ENCODE assay signal across 10 cellular contexts in the genomic region with DNA sequence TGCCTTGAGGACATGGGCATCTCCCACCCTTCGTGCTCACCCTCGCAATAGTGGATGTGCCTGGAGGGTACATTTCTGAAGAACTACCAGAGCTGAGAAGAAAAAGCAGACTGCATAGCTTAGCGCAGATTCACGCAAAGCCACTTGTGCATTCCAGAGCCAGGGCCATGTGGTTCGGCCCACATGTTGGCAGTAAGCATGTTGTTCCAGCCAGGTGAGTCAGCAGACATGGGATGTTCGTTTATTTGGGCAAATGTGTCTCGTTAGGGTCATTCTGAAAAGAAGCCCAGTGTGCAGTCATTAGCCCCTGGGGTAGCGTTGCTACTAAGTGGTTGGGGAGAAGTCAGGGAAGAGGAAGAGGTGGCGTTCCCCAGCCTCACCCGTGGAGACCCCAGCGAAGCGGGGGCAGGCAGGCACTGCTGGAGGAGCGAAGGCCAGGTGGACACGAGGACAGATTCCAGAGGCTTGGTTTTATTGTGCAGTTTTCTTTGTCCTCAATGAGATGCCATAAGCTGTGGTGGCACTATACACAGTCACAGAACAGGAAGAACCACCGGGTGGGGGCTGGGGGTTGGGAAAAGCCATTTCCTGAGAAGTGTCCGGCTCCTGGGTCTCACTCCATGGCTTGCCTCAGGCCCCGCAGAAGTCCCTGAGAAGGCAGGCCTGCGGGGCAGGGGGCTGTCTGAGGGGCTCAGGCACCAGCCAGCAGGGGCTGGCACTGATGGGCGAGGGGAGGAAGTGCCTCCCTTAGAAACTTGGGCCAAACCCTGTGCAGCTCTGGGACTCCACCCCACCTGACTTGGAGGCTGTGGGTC. TPM values are rescaled to one million over a fixed set of nuclear protein-coding genes. Genes with fewer than 3 reads are reported as not detected.
DNase-seq lines count a peak whose midpoint lies in the region; ATAC-seq and TF ChIP-seq lines count a peak whose summit lies in the region.
"Had no signal": no experiment of that assay in that cellular context is flagged by ENCODE, and none has a peak within 500 bp of the region (broad histone marks: within the 10 kb centered on the region; RNA-seq: fewer than 3 reads in every experiment).

No MANE protein-coding gene starts in this region.

- H2BK5ac ChIP-seq in trophoblast cell (ENCODE audit: low read depth, low read length, poor library complexity) = no peak overlapping the region

- peaks cover 9% of the 10 kb centered on the region for H3K79me1 ChIP-seq in trophoblast cell (ENCODE audit: low read length)

- H3K18ac ChIP-seq in trophoblast cell (ENCODE audit: low read length) = no peak overlapping the region

- no peak overlapping the region for H2BK120ac ChIP-seq in trophoblast cell (ENCODE audit: insufficient read depth, low read length, poor library complexity)

- H3K79me2 ChIP-seq in SK-N-SH (ENCODE audit: insufficient read depth) (peaks cover 39% of the 10 kb centered on the region), trophoblast cell (ENCODE audit: control insufficient read depth, insufficient read depth, low read length, poor library complexity) (no peaks in the 10 kb centered on the region)

- no peak overlapping the region for H3K14ac ChIP-seq in trophoblast cell (ENCODE audit: low read length)

- 74% methylated on average over 19 of the region's 19 CpGs for WGBS in SK-N-SH (ENCODE audit: low lambda C conversion rate)
- no CpG with 5 or more reads among the region's 19 CpGs for WGBS in trophoblast cell (ENCODE audit: extremely low coverage, insufficient coverage, insufficient read length)

- no peak overlapping the region for H3K4me3 ChIP-seq in SK-N-SH (ENCODE audit: low read depth in 2 of 2, low read length in 1 of 2)
- H3K4me3 ChIP-seq in trophoblast cell (ENCODE audit: low read depth, low read length) = no peak overlapping the region

- H3K4me1 ChIP-seq in SK-N-SH (ENCODE audit: control insufficient read depth in 1 of 2, insufficient read depth in 2 of 2, low read depth in 1 of 2, low read length in 1 of 2) (peaks cover 25 to 36% of the 10 kb centered on the region in 2 experiments), trophoblast cell (ENCODE audit: control insufficient read depth in 1 of 2, insufficient read depth in 2 of 2, low read length in 2 of 2) (peaks cover 17 to 31% of the 10 kb centered on the region in 2 experiments)

- peak overlapping the region; percentile 57 for H3K4me2 ChIP-seq in SK-N-SH
- no peak overlapping the region for H3K4me2 ChIP-seq in trophoblast cell (ENCODE audit: low read length)

- no peak overlapping the region for H3K23ac ChIP-seq in trophoblast cell (ENCODE audit: low read length)

- ATAC-seq in HG03469 (IDR thresholded peaks at IDR 0.05; ENCODE audit: unreplicated experiment) = no peak

- peak overlapping the region; percentile 21 for H2AK5ac ChIP-seq in trophoblast cell (ENCODE audit: low read length)

- H2AFZ ChIP-seq in SK-N-SH (ENCODE audit: low read depth) (no peak overlapping the region), trophoblast cell (ENCODE audit: insufficient read depth, low read length, poor library complexity) (no peak overlapping the region)

- H2BK12ac ChIP-seq in trophoblast cell (ENCODE audit: low read length) = no peak overlapping the region

- H4K91ac ChIP-seq in trophoblast cell (ENCODE audit: low read depth, low read length) = no peak overlapping the region

- peaks cover 32% of the 10 kb centered on the region for H3F3A ChIP-seq in SK-N-SH (replicated peaks; ENCODE audit: insufficient read depth)

- no peaks in the 10 kb centered on the region for H3K27me3 ChIP-seq in SK-N-SH (ENCODE audit: insufficient read depth)
- H3K27me3 ChIP-seq in trophoblast cell (ENCODE audit: insufficient read depth, low read length) = no peaks in the 10 kb centered on the region

- CTCF ChIA-PET in SK-N-SH (lab: Yijun Ruan, JAX) = interaction anchor here (0.9 to 1.9 kb wide), 4 partner anchors 36 to 80 kb away, joined by 3 to 7 read pairs (median 4); partner anchors contain the start of gene USP2

- H3K9ac ChIP-seq in SK-N-SH = peak overlapping the region; percentile 37; the same call in 1 of the 2 replicates
- no peak overlapping the region for H3K9ac ChIP-seq in trophoblast cell (ENCODE audit: low read length)

- peaks cover 38% of the 10 kb centered on the region for H4K20me1 ChIP-seq in SK-N-SH (ENCODE audit: insufficient read depth)

- TF ChIP-seq EP300 in SK-N-SH (IDR thresholded peaks at IDR 0.05; ENCODE audit: borderline replicate concordance in 1 of 2, low read depth in 1 of 2, low read length in 1 of 2) = peak in 1 of 2 experiments; percentile 30; a peak in 1 of 4 replicates

- DNase-seq in GM03348 (ENCODE audit: low spot score) (peak; percentile 92), SK-N-SH (peak; percentile 21), fibroblast of gingiva (ENCODE audit: low read depth) (peak; percentile 92), trophoblast cell (peak; percentile 86 to 91), NCI-H2196 treated with DMSO at 0.1 percent for 48 hours (lab: John Stamatoyannopoulos, UW; ENCODE audit: unreplicated experiment) (no peak), COLO829 (ENCODE audit: low spot score) (no peak), NCI-H510A (lab: John Stamatoyannopoulos, UW) (no peak)
- DNase-seq: activated CD4-positive, alpha-beta T cell treated with anti-CD3 and anti-CD28 coated beads, Interleukin-2, amount 10 ng/mL, durations not matched to agents 7 days and 5 days; Karpas-422 had no signal

- H3K4ac ChIP-seq in trophoblast cell (ENCODE audit: low read depth, low read length) = no peak overlapping the region

- no peak overlapping the region for H4K12ac ChIP-seq in trophoblast cell (ENCODE audit: low read depth, low read length)

- POLR2A ChIA-PET in SK-N-SH (lab: Yijun Ruan, JAX) = interaction anchor here (1.2 kb wide), 1 partner anchor 57 kb away, joined by 4 read pairs; no protein-coding TSS in a partner anchor

- TF ChIP-seq CTCF in SK-N-SH (IDR thresholded peaks at IDR 0.05) = no peak

- H3K9me3 ChIP-seq in SK-N-SH = no peaks in the 10 kb centered on the region
- H3K9me3 ChIP-seq in trophoblast cell (ENCODE audit: insufficient read depth, low read depth, low read length) = no peaks in the 10 kb centered on the region

- TF ChIP-seq RAD21 in SK-N-SH (IDR thresholded peaks at IDR 0.05; ENCODE audit: low read length) = no peak

- H3K27ac ChIP-seq in SK-N-SH (ENCODE audit: low read depth in 2 of 2, low read length in 1 of 2) (peak overlapping the region; percentile 56 to 84), trophoblast cell (ENCODE audit: low read depth, low read length) (peak overlapping the region; percentile 2)

- H3K36me3 ChIP-seq in SK-N-SH (replicated peaks in 1 of 2; ENCODE audit: control insufficient read depth in 1 of 2, insufficient read depth in 2 of 2, low read length in 1 of 2) (peaks cover 22 to 33% of the 10 kb centered on the region in 2 experiments), trophoblast cell (ENCODE audit: control insufficient read depth in 1 of 2, insufficient read depth in 2 of 2, low read length in 2 of 2) (peaks cover 18 to 19% of the 10 kb centered on the region in 2 experiments)

- no peak overlapping the region for H4K8ac ChIP-seq in trophoblast cell (ENCODE audit: low read depth, low read length)

- H3K9me2 ChIP-seq in SK-N-SH = no peaks in the 10 kb centered on the region

TF ChIP-seq in SK-N-SH, 30 proteins besides CTCF, POLR2A, EP300 and RAD21 (continues in another document):
- peak; percentile 84 for TF ChIP-seq SIN3A (IDR thresholded peaks at IDR 0.05; ENCODE audit: borderline replicate concordance, low read depth, low read length)
- TF ChIP-seq POLR2AphosphoS5 (IDR thresholded peaks at IDR 0.05; ENCODE audit: low read depth, low read length) = no peak
- TF ChIP-seq USF1 (IDR thresholded peaks at IDR 0.05; ENCODE audit: borderline replicate concordance, low read depth) = peak; percentile 78; the same call in 1 of the 2 replicates
- no peak for TF ChIP-seq GATA2 (CRISPR knock-in tag; IDR thresholded peaks at IDR 0.05)
- no peak for TF ChIP-seq MEF2A (IDR thresholded peaks at IDR 0.05; ENCODE audit: borderline replicate concordance, low read depth)
- peak; percentile 86 for TF ChIP-seq TCF12 (IDR thresholded peaks at IDR 0.05)
- no peak for TF ChIP-seq RCOR1 (IDR thresholded peaks at IDR 0.05; ENCODE audit: low read length)
- no peak for TF ChIP-seq IRF3 (IDR thresholded peaks at IDR 0.05; ENCODE audit: low read depth, low read length)
- no peak for TF ChIP-seq GABPA (IDR thresholded peaks at IDR 0.05; ENCODE audit: low read depth)

RNA-seq across cellular contexts. Expression of gene THY1, which starts 5.0 kb away (rescaled TPM):
- polyA plus RNA-seq in SK-N-SH (2012; rRNA removed) = 1,091 and 1,905 TPM in 2 replicates
- 451 and 1,082 TPM in 2 replicates for polyA plus RNA-seq in SK-N-SH (2012; cell fraction: cytosol; rRNA removed)
- polyA plus RNA-seq in SK-N-SH (2012; cell fraction: nucleus; rRNA removed) = 429 and 498 TPM in 2 replicates
- 84.4 and 93.9 TPM in 2 replicates for polyA plus RNA-seq in trophoblast cell (2013)

RNA-seq across cellular contexts. Expression of gene USP2, which starts 36.4 kb away (rescaled TPM):
- 0.81 and 0.97 TPM in 2 replicates for polyA plus RNA-seq in SK-N-SH (2012; rRNA removed)
- polyA plus RNA-seq in SK-N-SH (2012; cell fraction: cytosol; rRNA removed) = 0.46 and 0.60 TPM in 2 replicates
- polyA plus RNA-seq in SK-N-SH (2012; cell fraction: nucleus; rRNA removed) = 1.6 TPM in 2 replicates
- polyA plus RNA-seq in trophoblast cell (2013) = 3.2 and 3.3 TPM in 2 replicates

Comparison
In these comparisons a context has a peak if more than half of its experiments do, and no peak if none do; other contexts are left out.
1. DNase-seq: peak in GM03348 (single experiment), SK-N-SH (single experiment), fibroblast of gingiva (single experiment) and trophoblast cell (2 of 2); none in NCI-H2196 treated with DMSO at 0.1 percent for 48 hours (single experiment), COLO829 (single experiment) and NCI-H510A (single experiment).